Comparison of ENCODE assay signal across 9 cellular contexts in genomic region chr14:32252030-32252670, GRCh38. TPM values are rescaled to one million over a fixed set of nuclear protein-coding genes. Genes with fewer than 3 reads are reported as not detected.
DNase-seq lines count a peak whose midpoint lies in the region; ATAC-seq, FAIRE-seq and TF ChIP-seq lines count a peak whose summit lies in the region.
"Had no signal": no experiment of that assay in that cellular context is flagged by ENCODE, and none has a peak within 500 bp of the region (broad histone marks: within the 10 kb centered on the region; RNA-seq: fewer than 3 reads in every experiment).

No MANE protein-coding gene starts in this region.

- H3K27me3 ChIP-seq in DND-41 (ENCODE audit: insufficient read depth, low read length, poor library complexity) = no peaks in the 10 kb centered on the region

- H3K79me2 ChIP-seq in DND-41 (ENCODE audit: insufficient read depth, low read length) = no peaks in the 10 kb centered on the region

- no peaks in the 10 kb centered on the region for H4K20me1 ChIP-seq in DND-41 (ENCODE audit: insufficient read depth, low read length)

- no peaks in the 10 kb centered on the region for H3K36me3 Mint-ChIP-seq in neural crest cell (ENCODE audit: low read depth)

- peak overlapping the region; percentile 77 for H2AFZ ChIP-seq in DND-41 (ENCODE audit: low read depth, low read length)

- no peak overlapping the region for H3K9ac ChIP-seq in DND-41 (ENCODE audit: low read depth, low read length)

- H3K4me3 Mint-ChIP-seq in neural crest cell = no peak overlapping the region

- H3K27ac ChIP-seq in DND-41 (ENCODE audit: low read length) = no peak overlapping the region
- H3K27ac ChIP-seq: epithelial cell of prostate had no signal

- FAIRE-seq in urothelium cell line (lab: Jason Lieb, UNC) = no peak

- TF ChIP-seq CTCF in DND-41 (IDR thresholded peaks at IDR 0.05; ENCODE audit: borderline replicate concordance, extremely low read depth, low read length, poor library complexity, severe bottlenecking) = peak; percentile 94
- peak; percentile 90 for TF ChIP-seq CTCF in fibroblast of the aortic adventitia (IDR thresholded peaks at IDR 0.05; ENCODE audit: insufficient read depth, low read length)
- peak; percentile 87 for TF ChIP-seq CTCF in neural crest cell (conservative IDR thresholded peaks at IDR 0.05)

- H3K4me2 ChIP-seq in DND-41 (ENCODE audit: insufficient read depth, low read length) = peak overlapping the region; percentile 14; the same call in 1 of the 2 replicates

- H3K4me1 ChIP-seq in DND-41 (ENCODE audit: insufficient read depth, low read length) = peaks cover 9% of the 10 kb centered on the region

- no peaks in the 10 kb centered on the region for H3K9me3 ChIP-seq in DND-41 (ENCODE audit: insufficient read depth, low read length, severe bottlenecking)

- no peak overlapping the region for H3K4me3 ChIP-seq in DND-41 (ENCODE audit: low read depth in 1 of 2, low read length in 2 of 2)
- no peak overlapping the region for H3K4me3 ChIP-seq in fibroblast of the aortic adventitia (ENCODE audit: low read depth, low read length)

- TF ChIP-seq RAD21 in Ishikawa (IDR thresholded peaks at IDR 0.05; ENCODE audit: low read depth) = peak; percentile 95

- H3K4me1 Mint-ChIP-seq in neural crest cell = peaks cover 6% of the 10 kb centered on the region

- H3K27ac Mint-ChIP-seq in neural crest cell (ENCODE audit: unreplicated experiment) = no peak overlapping the region

- H3K36me3 ChIP-seq in DND-41 (ENCODE audit: insufficient read depth, low read length) = no peaks in the 10 kb centered on the region

- ATAC-seq in DND-41 (ENCODE audit: insufficient read depth, low read depth) = peak; percentile 94
- peak; percentile 88 for ATAC-seq in GM21619 (IDR thresholded peaks at IDR 0.05; ENCODE audit: unreplicated experiment)

- no peaks in the 10 kb centered on the region for H3K27me3 Mint-ChIP-seq in neural crest cell (ENCODE audit: low read depth)

- TF ChIP-seq EP300 in Ishikawa (IDR thresholded peaks at IDR 0.05; ENCODE audit: borderline replicate concordance) = no peak

- no peaks in the 10 kb centered on the region for H3K9me3 Mint-ChIP-seq in neural crest cell

- DNase-seq in DND-41 = peak; percentile 72
- peak; percentile 37 for DNase-seq in NOMO-1 treated with dmso at 0.1 percent for 144 hours (lab: John Stamatoyannopoulos, UW; ENCODE audit: unreplicated experiment)
- peak; percentile 14 for DNase-seq in activated T-helper 1 cell treated with Interleukin-2 at 50 U/mL for 16 hours (ENCODE audit: low read depth)
- peak; percentile 83 for DNase-seq in fibroblast of the aortic adventitia (ENCODE audit: low read depth)
- DNase-seq in neural crest cell (ENCODE audit: low read depth, low spot score) = peak; percentile 40
- DNase-seq in urothelium cell line (ENCODE audit: low spot score) = peak; percentile 69

TF ChIP-seq in Ishikawa, 13 proteins besides CTCF, POLR2A, EP300 and RAD21:
- no peak for TF ChIP-seq TAF1 (IDR thresholded peaks at IDR 0.05; ENCODE audit: low read depth)
- no peak for TF ChIP-seq MAX (IDR thresholded peaks at IDR 0.05)
- TF ChIP-seq TEAD4 (IDR thresholded peaks at IDR 0.05) = no peak
- no peak for TF ChIP-seq CREB1 (IDR thresholded peaks at IDR 0.05; ENCODE audit: low read depth)
- TF ChIP-seq ZBTB7A (IDR thresholded peaks at IDR 0.05; ENCODE audit: low read depth) = no peak
- no peak for TF ChIP-seq FOXM1 (IDR thresholded peaks at IDR 0.05; ENCODE audit: borderline replicate concordance, low read depth)
- TF ChIP-seq NFIC (IDR thresholded peaks at IDR 0.05) = no peak
- no peak for TF ChIP-seq USF1 (IDR thresholded peaks at IDR 0.05)
- no peak for TF ChIP-seq TCF12 (IDR thresholded peaks at IDR 0.05; ENCODE audit: low read depth)
- no peak for TF ChIP-seq REST (IDR thresholded peaks at IDR 0.05; ENCODE audit: low read depth)
- TF ChIP-seq EGR1 (IDR thresholded peaks at IDR 0.05) = no peak

RNA-seq across cellular contexts. Expression of gene RNU6-8, which starts 49.1 kb away (rescaled TPM):
- not detected in 2 replicates for total RNA-seq in fibroblast of the aortic adventitia (ENCODE audit: low replicate concordance)
- not detected in 2 replicates for total RNA-seq in neural crest cell

RNA-seq across cellular contexts. Expression of gene RNU6-7, which starts 50.3 kb away (rescaled TPM):
- not detected in 2 replicates for total RNA-seq in fibroblast of the aortic adventitia (ENCODE audit: low replicate concordance)
- not detected in 2 replicates for total RNA-seq in neural crest cell

Comparison
In these comparisons a context has a peak if more than half of its experiments do, and no peak if none do; other contexts are left out.
1. DNase-seq: peak in every context shown above with its lines; median percentile 83 in fibroblast of the aortic adventitia; 72 in DND-41; 69 in urothelium cell line; 40 in neural crest cell; 37 in NOMO-1 treated with dmso at 0.1 percent for 144 hours; 14 in activated T-helper 1 cell treated with Interleukin-2 at 50 U/mL for 16 hours.